Comparison of ENCODE assay signal across 26 cellular contexts in the genomic region with DNA sequence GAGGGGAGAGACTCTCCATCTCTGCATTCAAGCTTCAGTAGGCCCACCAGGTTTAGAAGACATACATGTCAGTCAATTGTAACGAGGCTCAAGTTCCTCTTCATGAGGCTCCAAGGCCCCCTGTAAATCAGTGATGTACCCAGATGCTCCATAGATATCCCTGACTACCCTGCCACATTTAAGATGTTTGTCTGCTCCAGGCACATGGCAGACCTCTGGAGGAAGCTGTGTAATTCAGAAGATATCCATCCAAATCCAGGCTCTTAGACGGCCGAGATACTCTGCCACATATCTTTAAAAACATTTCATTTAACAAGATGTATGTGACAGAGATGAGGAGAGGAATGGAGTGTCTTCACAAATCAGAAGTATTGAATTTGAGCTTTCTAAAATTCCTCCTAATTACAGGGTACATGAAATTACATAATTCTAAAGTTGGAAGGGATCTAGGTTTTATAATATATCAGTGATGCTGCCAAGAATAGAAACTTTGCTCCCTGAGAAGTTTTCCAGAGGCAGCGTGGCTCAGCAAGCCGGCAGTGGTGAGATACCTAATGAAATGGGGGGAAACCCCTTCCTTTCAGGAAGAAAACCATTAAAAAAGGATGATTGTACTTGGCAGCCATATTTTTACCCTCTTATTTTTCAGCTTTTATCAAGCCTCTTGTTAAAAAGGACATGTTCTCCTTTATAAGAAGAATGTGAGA. TPM values are rescaled to one million over a fixed set of nuclear protein-coding genes. Genes with fewer than 3 reads are reported as not detected.
DNase-seq lines count a peak whose midpoint lies in the region; ATAC-seq and TF ChIP-seq lines count a peak whose summit lies in the region.
"Had no signal": no experiment of that assay in that cellular context is flagged by ENCODE, and none has a peak within 500 bp of the region (broad histone marks: within the 10 kb centered on the region; RNA-seq: fewer than 3 reads in every experiment).

No MANE protein-coding gene starts in this region.

- H3K9me3 Mint-ChIP-seq in GM23338, result no peaks in the 10 kb centered on the region
- H3K9me3 Mint-ChIP-seq: activated naive CD4-positive, alpha-beta T cell treated with anti-CD3 and anti-CD28 coated beads for 36 hours; activated T-cell treated with anti-CD3 and anti-CD28 coated beads, Interleukin-2, amount 50 U/mL, for 4 hours; CD8-positive, alpha-beta T cell had no signal

- no peaks in the 10 kb centered on the region for H3K36me3 Mint-ChIP-seq in GM23338 (ENCODE audit: low read depth)
- H3K36me3 Mint-ChIP-seq: CD8-positive, alpha-beta T cell had no signal

- H3K4me2 ChIP-seq in GM23338 (no peak overlapping the region), smooth muscle cell (peak overlapping the region; percentile 62)

- H3K9me2 ChIP-seq in GM23338 (ENCODE audit: insufficient read depth), result peaks cover 11% of the 10 kb centered on the region; the same call in 1 of the 2 replicates

- no peak for TF ChIP-seq CTCF in GM23338 (conservative IDR thresholded peaks at IDR 0.05; ENCODE audit: low read depth in 2 of 2)
- TF ChIP-seq CTCF in heart right ventricle (IDR thresholded peaks at IDR 0.05), result no peak
- TF ChIP-seq CTCF in smooth muscle cell (IDR thresholded peaks at IDR 0.05; ENCODE audit: borderline replicate concordance, insufficient read depth, poor library complexity, severe bottlenecking), result no peak
- no peak for TF ChIP-seq CTCF in lower leg skin (IDR thresholded peaks at IDR 0.05)

- no peak overlapping the region for H3K4me3 Mint-ChIP-seq in GM23338
- H3K4me3 Mint-ChIP-seq: activated naive CD4-positive, alpha-beta T cell treated with anti-CD3 and anti-CD28 coated beads for 36 hours; activated T-cell treated with anti-CD3 and anti-CD28 coated beads, Interleukin-2, amount 50 U/mL, for 4 hours; CD8-positive, alpha-beta T cell had no signal

- H3K27me3 Mint-ChIP-seq in GM23338 (ENCODE audit: insufficient read depth, low read depth, poor library complexity), result peaks cover 4% of the 10 kb centered on the region

- ATAC-seq in GM23338, result no peak
- peak in 4 of 8 donors; percentile 62 to 74 (median 64) for ATAC-seq in heart right ventricle
- no peak for ATAC-seq in GM21825 (IDR thresholded peaks at IDR 0.05; ENCODE audit: unreplicated experiment)
- ATAC-seq: activated T-cell treated with anti-CD3 and anti-CD28 coated beads, Interleukin-2, amount 50 U/mL, for 4 hours; CD8-positive, alpha-beta T cell had no signal

- intact Hi-C loops in heart right ventricle (cut with DNase I), result no loop called here
- intact Hi-C loops in lower leg skin (cut with DNase I; ENCODE audit: low total_unique reads), result no loop called here

- H3K4me3 ChIP-seq in GM23338 (no peak overlapping the region), heart right ventricle (no peak overlapping the region), muscle layer of duodenum (ENCODE audit: low read depth in 1 of 2, low read length in 2 of 2) (no peak overlapping the region), smooth muscle cell (no peak overlapping the region), lower leg skin (ENCODE audit: low read depth, poor library complexity, severe bottlenecking) (no peak overlapping the region)
- H3K4me3 ChIP-seq: cardiac muscle cell, SK-N-MC had no signal

- H3K27ac ChIP-seq in GM23338 (ENCODE audit: low read depth) (no peak overlapping the region), heart right ventricle (peak overlapping the region in 7 of 10 donors; percentile 47 to 79 (median 57)), muscle layer of duodenum (ENCODE audit: low read length) (peak overlapping the region; percentile 58), smooth muscle cell (ENCODE audit: low read depth) (peak overlapping the region; percentile 60)
- H3K27ac ChIP-seq: cardiac muscle cell, SK-N-MC had no signal

- no peaks in the 10 kb centered on the region for H3K79me2 ChIP-seq in GM23338 (replicated peaks; ENCODE audit: insufficient read depth)
- no peaks in the 10 kb centered on the region for H3K79me2 ChIP-seq in smooth muscle cell (ENCODE audit: low read depth)

- WGBS in heart right ventricle, 2 donors, result 44 to 45% methylated on average over 5 of the region's 5 CpGs
- WGBS in smooth muscle cell (ENCODE audit: low lambda C conversion rate), result 27% methylated on average over 5 of the region's 5 CpGs
- WGBS in lower leg skin, 2 donors, result 57 to 61% methylated on average over 5 of the region's 5 CpGs

- no peak for DNase-seq in GM23338 (ENCODE audit: low spot score)
- DNase-seq in heart right ventricle, result no peak
- DNase-seq in smooth muscle cell (lab: John Stamatoyannopoulos, UW; ENCODE audit: unreplicated experiment), result no peak
- DNase-seq in lower leg skin (ENCODE audit: low spot score in 2 of 2), result no peak
- no peak for DNase-seq in stimulated activated CD4-positive, alpha-beta T cell treated with anti-CD3 and anti-CD28 coated beads, Interleukin-2, amount 100 ng/mL, for 48 hours
- no peak for DNase-seq in DMS153 treated with DMSO at 0.1 percent for 48 hours (lab: John Stamatoyannopoulos, UW; ENCODE audit: unreplicated experiment)
- DNase-seq: activated CD4-positive, alpha-beta T cell treated with anti-CD3 and anti-CD28 coated beads for 48 hours; activated naive CD4-positive, alpha-beta T cell treated with anti-CD3 and anti-CD28 coated beads for 36 hours; activated T-cell treated with anti-CD3 and anti-CD28 coated beads, Interleukin-2, amount 50 U/mL, for 4 hours; AML-193; amniotic stem cell; CD8-positive, alpha-beta T cell; dermis blood vessel endothelial cell; GF-D8; midbrain; NCI-H1105 treated with DMSO at 0.1 percent for 48 hours; NCI-H2029; NCI-H226; RPMI8226; stimulated activated naive CD4-positive, alpha-beta T cell treated with Interleukin-2 at 50 U/mL for 16 hours; trophoblast cell had no signal

- H3K9me3 ChIP-seq in heart right ventricle (no peaks in the 10 kb centered on the region), muscle layer of duodenum (ENCODE audit: control insufficient read depth in 1 of 2, low read length in 2 of 2) (no peaks in the 10 kb centered on the region), smooth muscle cell (replicated peaks; ENCODE audit: low read depth) (no peaks in the 10 kb centered on the region)

- H3K36me3 ChIP-seq in GM23338 (ENCODE audit: insufficient read depth) (no peaks in the 10 kb centered on the region), heart right ventricle (no peaks in the 10 kb centered on the region), muscle layer of duodenum (ENCODE audit: control insufficient read depth in 1 of 2, insufficient read depth in 2 of 2, low read length in 2 of 2) (no peaks in the 10 kb centered on the region), smooth muscle cell (ENCODE audit: low read depth) (no peaks in the 10 kb centered on the region)
- H3K36me3 ChIP-seq: cardiac muscle cell had no signal

- no peak for TF ChIP-seq POLR2A in lower leg skin (IDR thresholded peaks at IDR 0.05)

- H2AFZ ChIP-seq in GM23338 (0 out of 2 replicates have a peak overlapping the region, but pooled peaks have one; percentile 23), smooth muscle cell (ENCODE audit: low read depth) (peak overlapping the region; percentile 76)

- H3K27me3 ChIP-seq in GM23338 (ENCODE audit: insufficient read depth) (no peaks in the 10 kb centered on the region), heart right ventricle (no peaks in the 10 kb centered on the region), muscle layer of duodenum (ENCODE audit: low read depth, low read length) (no peaks in the 10 kb centered on the region), smooth muscle cell (ENCODE audit: low read depth) (no peaks in the 10 kb centered on the region)
- H3K27me3 ChIP-seq: cardiac muscle cell had no signal

- H3K9ac ChIP-seq in smooth muscle cell (ENCODE audit: low read depth), result no peak overlapping the region

- H4K20me1 ChIP-seq in GM23338 (replicated peaks; ENCODE audit: insufficient read depth), result no peaks in the 10 kb centered on the region
- H4K20me1 ChIP-seq in smooth muscle cell (ENCODE audit: low read depth), result no peaks in the 10 kb centered on the region

- H3K4me1 Mint-ChIP-seq in GM23338, result peaks cover 29% of the 10 kb centered on the region

- no peak overlapping the region for H3K27ac Mint-ChIP-seq in GM23338
- H3K27ac Mint-ChIP-seq: activated naive CD4-positive, alpha-beta T cell treated with anti-CD3 and anti-CD28 coated beads for 36 hours; CD8-positive, alpha-beta T cell had no signal

- H3K4me1 ChIP-seq in GM23338 (ENCODE audit: insufficient read depth) (peaks cover 9% of the 10 kb centered on the region; the same call in 1 of the 2 replicates), heart right ventricle (peaks cover 3 to 50% (median 22%) of the 10 kb centered on the region in 9 donors), muscle layer of duodenum (ENCODE audit: control insufficient read depth in 1 of 2, insufficient read depth in 2 of 2, low read length in 2 of 2) (peaks cover 0 to 17% of the 10 kb centered on the region in 2 donors), smooth muscle cell (ENCODE audit: low read depth) (peaks cover 48% of the 10 kb centered on the region)

- H3F3A ChIP-seq in GM23338 (replicated peaks; ENCODE audit: low read depth), result no peaks in the 10 kb centered on the region
- H3F3A ChIP-seq in smooth muscle cell (ENCODE audit: low read depth), result peaks cover 20% of the 10 kb centered on the region

RNA-seq across cellular contexts. Expression of gene ME3, which starts 8.8 kb away (rescaled TPM):
- total RNA-seq in GM23338 (2014; rRNA removed; shearing (Covaris generic)), result 3.8 and 4.0 TPM in 2 replicates
- polyA plus RNA-seq in GM23338 (2016; fragmentation: Nextera tagmentation; extraction: Ambion mirVana), result 1.0 and 1.3 TPM in 2 replicates
- 10 to 100 TPM; 17.4 to 39.8 (median 33.7) TPM for total RNA-seq in heart right ventricle
- polyA plus RNA-seq in heart right ventricle, result 10 to 100 TPM; 17.2 to 46.8 TPM
- total RNA-seq in smooth muscle cell, result 8.4 and 9.3 TPM in 2 replicates
- polyA plus RNA-seq in smooth muscle cell, result 4.2 and 9.7 TPM in 2 replicates
- 10 to 100 TPM in 1 of 4 donors, 1 to 10 TPM in 3; 1.9 to 11.0 (median 6.0) TPM for total RNA-seq in lower leg skin
- total RNA-seq: MCF 10A had no signal
